8 cellular contexts compared by ENCODE assay signal in genomic region chr4:177554966-177555574, GRCh38.
DNase-seq lines count a peak whose midpoint lies in the region; ATAC-seq, FAIRE-seq and TF ChIP-seq lines count a peak whose summit lies in the region.

No MANE protein-coding gene starts in this region.

- H2AFZ ChIP-seq in K562 (ENCODE audit: low read depth, low read length) = no peak overlapping the region

- TF ChIP-seq CTCF in AG04449 (IDR thresholded peaks at IDR 0.05; ENCODE audit: insufficient read depth, low read length, missing control alignments) (peak; percentile 49), GM06990 (IDR thresholded peaks at IDR 0.05; ENCODE audit: insufficient read depth, low read length, poor library complexity, severe bottlenecking) (peak; percentile 71), K562 (IDR thresholded peaks at IDR 0.05 in 2 of 3, conservative IDR thresholded peaks at IDR 0.05 in 1 of 3; ENCODE audit: insufficient read depth in 2 of 3, low read depth in 1 of 3, low read length in 3 of 3) (peak; percentile 22 to 65 (median 54); a peak in 5 of 6 replicates)

- H3K9me1 ChIP-seq in K562 (ENCODE audit: control insufficient read depth, insufficient read depth, low read length) = no peaks in the 10 kb centered on the region

- intact Hi-C loops in K562 (cut with micrococcal nuclease) = loop anchor here (5.0 to 10.0 kb wide), 2 partner anchors 303 to 1750 kb away; no protein-coding TSS in a partner anchor

- H3K36me3 ChIP-seq in GM06990 (ENCODE audit: control insufficient read depth, insufficient read depth, low read length) = no peaks in the 10 kb centered on the region
- no peaks in the 10 kb centered on the region for H3K36me3 ChIP-seq in K562 (ENCODE audit: control insufficient read depth, insufficient read depth, low read length)

- H3K4me1 ChIP-seq in K562 (replicated peaks in 1 of 2; ENCODE audit: control insufficient read depth in 2 of 2, insufficient read depth in 2 of 2, low read length in 2 of 2) = peaks cover 0 to 3% of the 10 kb centered on the region in 2 experiments; a peak in 1 of 5 replicates

- BruUV-seq in K562 (replicated peaks; lab: Mats Ljungman, UMichigan) = no TSS peak

- TF ChIP-seq EP300 in K562 (IDR thresholded peaks at IDR 0.05; ENCODE audit: low read length) = no peak

- H3K9me3 ChIP-seq in K562 (replicated peaks; ENCODE audit: control insufficient read depth, insufficient read depth, low read depth, low read length) (no peaks in the 10 kb centered on the region), T-helper 17 cell (ENCODE audit: control insufficient read depth, low read length, poor library complexity, severe bottlenecking) (no peaks in the 10 kb centered on the region)

- FAIRE-seq in K562 (lab: Jason Lieb, UNC) = peak; percentile 79

- 0% methylated on average over 2 of the region's 2 CpGs for WGBS in K562 (ENCODE audit: insufficient coverage, low coverage, missing lambda C conversion rate)

- no peak overlapping the region for H3K4me2 ChIP-seq in K562 (ENCODE audit: insufficient read depth, low read length)

- H3K79me2 ChIP-seq in K562 (ENCODE audit: control insufficient read depth, insufficient read depth, low read length) = no peaks in the 10 kb centered on the region

- ATAC-seq in K562 = no peak; the same call in 2 of the 3 replicates
- ATAC-seq in GM18502 (IDR thresholded peaks at IDR 0.05; ENCODE audit: poor library complexity, unreplicated experiment) = no peak
- ATAC-seq in GM21786 (IDR thresholded peaks at IDR 0.05; ENCODE audit: unreplicated experiment) = no peak
- ATAC-seq in T-helper 17 cell = no peak

- H3K4me3 Mint-ChIP-seq in T-helper 17 cell = no peak overlapping the region

- CTCF ChIA-PET in AG04449 (lab: Yijun Ruan, JAX) (interaction anchor here (1.0 to 2.1 kb wide), 6 partner anchors 9 to 1753 kb away, joined by 3 to 11 read pairs (median 5); no protein-coding TSS in a partner anchor), K562 (lab: Yijun Ruan, JAX; ENCODE audit: low intra/inter-chr PET ratio) (interaction anchor here (0.7 kb wide), 1 partner anchor 963 kb away, joined by 3 read pairs; no protein-coding TSS in a partner anchor)

- H3K27me3 Mint-ChIP-seq in T-helper 17 cell = no peaks in the 10 kb centered on the region

- H3K4me1 Mint-ChIP-seq in T-helper 17 cell = no peaks in the 10 kb centered on the region

- no peaks in the 10 kb centered on the region for H3K36me3 Mint-ChIP-seq in T-helper 17 cell (ENCODE audit: low read depth)

- no peak for TF ChIP-seq POLR2A in K562 (conservative IDR thresholded peaks at IDR 0.05)

- no peak overlapping the region for H3K27ac Mint-ChIP-seq in T-helper 17 cell

- no peak overlapping the region for H3K4me3 ChIP-seq in AG04449 (ENCODE audit: low read depth, low read length)
- H3K4me3 ChIP-seq in GM06990 (replicated peaks; ENCODE audit: low read depth, low read length) = no peak overlapping the region
- no peak overlapping the region for H3K4me3 ChIP-seq in Jurkat, Clone E6-1 (ENCODE audit: low read length)
- H3K4me3 ChIP-seq in K562 = no peak overlapping the region

- H4K20me1 ChIP-seq in K562 (replicated peaks; ENCODE audit: control insufficient read depth, insufficient read depth, low read length) = no peaks in the 10 kb centered on the region

- POLR2A ChIA-PET in AG04449 (lab: Yijun Ruan, JAX) (no interaction called here), K562 (lab: Yijun Ruan, JAX) (no interaction called here)

- DNase-seq in AG04449 (ENCODE audit: low read depth, low spot score) = no peak
- DNase-seq in GM06990 (ENCODE audit: extremely low read depth, insufficient read length) = peak; percentile 0
- peak; percentile 20 for DNase-seq in Jurkat, Clone E6-1 (ENCODE audit: low read depth, low spot score)
- peak; percentile 10 to 38 (median 20) for DNase-seq in K562 (ENCODE audit: extremely low read depth in 1 of 4, low spot score in 3 of 4)
- peak; percentile 34 for DNase-seq in medulla oblongata (ENCODE audit: extremely low spot score)
- DNase-seq in T-helper 17 cell = no peak

- H3K27ac ChIP-seq in K562 (ENCODE audit: extremely low read depth, low read depth, low read length) = no peak overlapping the region

- in situ Hi-C loops in K562 (cut with MboI) = no loop called here

- no peak overlapping the region for H3K9ac ChIP-seq in K562 (ENCODE audit: insufficient read depth in 1 of 2, low read depth in 2 of 2, low read length in 2 of 2)

- H3K27me3 ChIP-seq in GM06990 (replicated peaks; ENCODE audit: control insufficient read depth, insufficient read depth, low read length) (no peaks in the 10 kb centered on the region), K562 (ENCODE audit: control insufficient read depth in 2 of 2, insufficient read depth in 2 of 2, low read length in 2 of 2) (no peaks in the 10 kb centered on the region)

- TF ChIP-seq RAD21 in K562 (CRISPR knock-in tag; conservative IDR thresholded peaks at IDR 0.05 in 1 of 2, IDR thresholded peaks at IDR 0.05 in 1 of 2) = peak; percentile 66 to 79

TF ChIP-seq in K562, 482 proteins besides CTCF, POLR2A, EP300 and RAD21:
- TF ChIP-seq ZNF23 (CRISPR knock-in tag; IDR thresholded peaks at IDR 0.05) = no peak
- TF ChIP-seq NR0B1 (IDR thresholded peaks at IDR 0.05; ENCODE audit: partially characterized antibody) = no peak
- no peak for TF ChIP-seq HMBOX1 (IDR thresholded peaks at IDR 0.05)
- no peak for TF ChIP-seq LEF1 (IDR thresholded peaks at IDR 0.05)
- TF ChIP-seq NBN (IDR thresholded peaks at IDR 0.05; ENCODE audit: low read depth) = no peak
- TF ChIP-seq PURB (CRISPR knock-in tag; IDR thresholded peaks at IDR 0.05; ENCODE audit: low read depth) = no peak
- no peak for TF ChIP-seq HLTF (IDR thresholded peaks at IDR 0.05)
- TF ChIP-seq SRSF1 (IDR thresholded peaks at IDR 0.05; ENCODE audit: low read depth, low read length) = no peak
- TF ChIP-seq MLLT1 (IDR thresholded peaks at IDR 0.05) = no peak
- TF ChIP-seq NUFIP1 (IDR thresholded peaks at IDR 0.05; ENCODE audit: partially characterized antibody) = no peak
- no peak for TF ChIP-seq CEBPG (CRISPR knock-in tag; IDR thresholded peaks at IDR 0.05)
- TF ChIP-seq CEBPG (tag; conservative IDR thresholded peaks at IDR 0.05 in 1 of 2, IDR thresholded peaks at IDR 0.05 in 1 of 2) = peak; percentile 14 to 55; a peak in 1 of 4 replicates
- 0 out of 2 replicates have a peak, but pooled peaks have one; percentile 47 for TF ChIP-seq SMC3 (conservative IDR thresholded peaks at IDR 0.05; ENCODE audit: insufficient read depth, low read depth, low read length)
- TF ChIP-seq DEAF1 (CRISPR knock-in tag; IDR thresholded peaks at IDR 0.05) = 0 out of 2 replicates have a peak, but pooled peaks have one; percentile 13
- TF ChIP-seq HDGF (IDR thresholded peaks at IDR 0.05) = no peak
- TF ChIP-seq KHSRP (IDR thresholded peaks at IDR 0.05) = no peak
- no peak for TF ChIP-seq SNIP1 (IDR thresholded peaks at IDR 0.05; ENCODE audit: low read depth)
- no peak for TF ChIP-seq MAFG (tag; conservative IDR thresholded peaks at IDR 0.05)
- TF ChIP-seq HDAC1 (IDR thresholded peaks at IDR 0.05) = no peak
- no peak for TF ChIP-seq HNRNPLL (IDR thresholded peaks at IDR 0.05; ENCODE audit: low read depth, low read length, poor library complexity, severe bottlenecking)

Comparison
In these comparisons a context has a peak if more than half of its experiments do, and no peak if none do; other contexts are left out.
1. DNase-seq: peak in GM06990 (single experiment), Jurkat, Clone E6-1 (single experiment), K562 (4 of 4) and medulla oblongata (single experiment); none in AG04449 (single experiment) and T-helper 17 cell (0 of 3).
2. Peak in every context shown above with its lines, with median percentiles within 50 percentile points of each other: CTCF ChIP-seq.